Comparison of ENCODE assay signal across 16 cellular contexts in the genomic region with DNA sequence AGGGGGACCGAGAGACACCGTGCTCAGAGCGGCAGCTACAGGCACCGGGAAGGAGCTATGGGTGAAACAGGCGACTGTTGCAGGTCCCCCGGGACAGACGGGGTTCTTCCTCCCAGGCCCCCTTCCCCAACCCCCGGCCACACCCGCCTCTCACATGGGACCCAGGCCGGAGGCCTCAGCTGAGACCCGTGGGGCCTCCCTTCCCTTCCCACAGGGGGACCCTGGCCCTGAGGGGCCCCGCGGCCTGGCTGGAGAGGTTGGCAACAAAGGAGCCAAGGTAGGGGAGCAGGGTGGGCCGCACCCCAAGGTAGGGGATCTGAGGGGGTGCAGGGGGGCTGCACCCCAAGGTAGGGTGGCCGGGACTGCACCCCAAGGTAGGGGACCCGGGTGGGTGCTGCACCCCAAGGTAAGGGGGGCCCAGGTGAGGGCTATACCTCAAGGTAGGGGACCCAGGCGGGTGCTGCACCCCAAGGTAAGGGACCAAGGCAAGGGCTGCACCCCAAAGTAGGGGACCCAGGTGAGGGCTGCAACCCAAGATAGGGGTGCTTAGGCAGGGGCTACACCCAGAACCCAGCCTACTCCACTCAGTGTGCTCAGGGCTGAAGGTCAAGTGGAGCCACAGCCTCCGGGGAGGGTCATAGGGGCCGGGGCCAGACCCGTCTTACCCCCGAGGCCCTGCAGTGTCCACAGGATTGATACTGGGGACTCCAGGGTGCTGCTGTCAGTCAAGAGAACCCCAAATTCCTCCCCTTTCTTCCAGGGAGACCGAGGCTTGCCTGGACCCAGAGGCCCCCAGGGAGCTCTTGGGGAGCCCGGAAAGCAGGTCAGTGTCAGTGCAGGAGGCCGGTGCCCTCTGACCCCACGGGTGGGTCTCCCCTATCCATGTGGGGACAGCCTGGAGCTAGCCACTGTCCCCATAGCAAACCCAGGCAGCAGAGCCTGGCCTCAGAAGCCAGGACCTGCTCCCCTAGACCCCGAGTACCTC. TPM values are rescaled to one million over a fixed set of nuclear protein-coding genes. Genes with fewer than 3 reads are reported as not detected.
DNase-seq lines count a peak whose midpoint lies in the region; ATAC-seq and TF ChIP-seq lines count a peak whose summit lies in the region.
"Had no signal": no experiment of that assay in that cellular context is flagged by ENCODE, and none has a peak within 500 bp of the region (broad histone marks: within the 10 kb centered on the region; RNA-seq: fewer than 3 reads in every experiment).

No MANE protein-coding gene starts in this region.

- H3K36me3 Mint-ChIP-seq in chondrocyte (ENCODE audit: low read depth) (peaks cover 24% of the 10 kb centered on the region), mesothelial cell of epicardium (peaks cover 8% of the 10 kb centered on the region)

- no TSS peak for BruUV-seq in PC-9 (replicated peaks; lab: Mats Ljungman, UMichigan)

- no peaks in the 10 kb centered on the region for H3K9me3 ChIP-seq in upper lobe of left lung
- no peaks in the 10 kb centered on the region for H3K9me3 ChIP-seq in hepatocyte (ENCODE audit: low read depth)
- H3K9me3 ChIP-seq in PC-9 (ENCODE audit: insufficient read depth, low read depth), result no peaks in the 10 kb centered on the region
- H3K9me3 ChIP-seq: gastrocnemius medialis, neutrophil had no signal

- no peaks in the 10 kb centered on the region for H3K79me2 ChIP-seq in hepatocyte
- no peaks in the 10 kb centered on the region for H3K79me2 ChIP-seq in PC-9 (ENCODE audit: low read depth)

- TF ChIP-seq POLR2A in upper lobe of left lung (IDR thresholded peaks at IDR 0.05), result no peak

- no peak overlapping the region for H3K27ac Mint-ChIP-seq in chondrocyte (ENCODE audit: unreplicated experiment)
- no peak overlapping the region for H3K27ac Mint-ChIP-seq in mesothelial cell of epicardium
- H3K27ac Mint-ChIP-seq: activated CD8-positive, alpha-beta T cell treated with anti-CD3 and anti-CD28 coated beads for 36 hours had no signal

- WGBS in upper lobe of left lung, 2 donors, result 91 to 92% methylated on average over 15 to 24 of the region's 26 CpGs
- 96% methylated on average over 23 of the region's 26 CpGs for WGBS in hepatocyte (ENCODE audit: low lambda C conversion rate, missing lambda C conversion rate)

- H2AFZ ChIP-seq in hepatocyte (no peak overlapping the region), PC-9 (no peak overlapping the region)

- peaks cover 0 to 83% (median 41%) of the 10 kb centered on the region in 4 donors for H3K36me3 ChIP-seq in upper lobe of left lung
- H3K36me3 ChIP-seq in hepatocyte (replicated peaks; ENCODE audit: insufficient read depth, low read depth), result no peaks in the 10 kb centered on the region
- no peaks in the 10 kb centered on the region for H3K36me3 ChIP-seq in PC-9 (ENCODE audit: low read depth)
- H3K36me3 ChIP-seq: gastrocnemius medialis, neutrophil had no signal

- no peak overlapping the region for H3K4me3 Mint-ChIP-seq in chondrocyte (ENCODE audit: unreplicated experiment)
- no peak overlapping the region for H3K4me3 Mint-ChIP-seq in mesothelial cell of epicardium
- H3K4me3 Mint-ChIP-seq: activated CD8-positive, alpha-beta T cell treated with anti-CD3 and anti-CD28 coated beads for 36 hours had no signal

- H3K4me3 ChIP-seq in upper lobe of left lung (no peak overlapping the region), hepatocyte (no peak overlapping the region), PC-9 (no peak overlapping the region)
- H3K4me3 ChIP-seq: gastrocnemius medialis had no signal

- POLR2A ChIA-PET in PC-9 (lab: Charles Lee; ENCODE audit: unreplicated experiment), result no interaction called here

- H4K20me1 ChIP-seq in hepatocyte (ENCODE audit: insufficient read depth, poor library complexity, severe bottlenecking) (no peaks in the 10 kb centered on the region), PC-9 (ENCODE audit: insufficient read depth) (no peaks in the 10 kb centered on the region)

- intact Hi-C loops in cardiac septum (cut with DNase I) (loop anchor here (10.0 kb wide), 1 partner anchor 126 kb away; no protein-coding TSS in a partner anchor), Right ventricle myocardium inferior (cut with DNase I) (no loop called here), PC-9 (cut with micrococcal nuclease; ENCODE audit: unreplicated experiment) (no loop called here)

- ATAC-seq in Right ventricle myocardium inferior, result no peak
- ATAC-seq in upper lobe of left lung (ENCODE audit: low FRiP score in 2 of 2), result no peak
- no peak for ATAC-seq in HG03139 (IDR thresholded peaks at IDR 0.05; ENCODE audit: unreplicated experiment)
- ATAC-seq: activated CD8-positive, alpha-beta T cell treated with anti-CD3 and anti-CD28 coated beads for 36 hours; gastrocnemius medialis; HCT116 had no signal

- no peaks in the 10 kb centered on the region for H3K9me3 Mint-ChIP-seq in chondrocyte (ENCODE audit: low read depth)
- no peaks in the 10 kb centered on the region for H3K9me3 Mint-ChIP-seq in mesothelial cell of epicardium
- H3K9me3 Mint-ChIP-seq: activated CD8-positive, alpha-beta T cell treated with anti-CD3 and anti-CD28 coated beads for 36 hours had no signal

- H3K27me3 Mint-ChIP-seq in chondrocyte (ENCODE audit: low read depth) (no peaks in the 10 kb centered on the region), mesothelial cell of epicardium (ENCODE audit: low read depth) (no peaks in the 10 kb centered on the region)
- H3K27me3 Mint-ChIP-seq: activated CD8-positive, alpha-beta T cell treated with anti-CD3 and anti-CD28 coated beads for 36 hours had no signal

- H3K4me1 ChIP-seq in upper lobe of left lung, result no peaks in the 10 kb centered on the region
- no peaks in the 10 kb centered on the region for H3K4me1 ChIP-seq in hepatocyte (ENCODE audit: insufficient read depth)
- no peaks in the 10 kb centered on the region for H3K4me1 ChIP-seq in PC-9 (replicated peaks; ENCODE audit: insufficient read depth)
- H3K4me1 ChIP-seq: gastrocnemius medialis had no signal

- no peaks in the 10 kb centered on the region for H3K27me3 ChIP-seq in upper lobe of left lung
- no peaks in the 10 kb centered on the region for H3K27me3 ChIP-seq in hepatocyte
- H3K27me3 ChIP-seq in PC-9 (ENCODE audit: insufficient read depth, low read depth), result no peaks in the 10 kb centered on the region
- H3K27me3 ChIP-seq: gastrocnemius medialis, neutrophil had no signal

- no peak for TF ChIP-seq CTCF in chondrocyte (IDR thresholded peaks at IDR 0.05)
- TF ChIP-seq CTCF in mesothelial cell of epicardium (IDR thresholded peaks at IDR 0.05; ENCODE audit: unreplicated experiment), result no peak
- TF ChIP-seq CTCF in upper lobe of left lung (IDR thresholded peaks at IDR 0.05), result no peak
- no peak for TF ChIP-seq CTCF in hepatocyte (IDR thresholded peaks at IDR 0.05; ENCODE audit: poor library complexity)
- TF ChIP-seq CTCF in PC-9 (conservative IDR thresholded peaks at IDR 0.05), result no peak

- no peak for TF ChIP-seq EP300 in upper lobe of left lung (IDR thresholded peaks at IDR 0.05)

- DNase-seq in cardiac septum (ENCODE audit: low spot score) (peak; percentile 63), Right ventricle myocardium inferior (ENCODE audit: missing footprints) (no peak), chondrocyte (ENCODE audit: low spot score) (peak; percentile 75), mesothelial cell of epicardium (ENCODE audit: low spot score in 2 of 2, unreplicated experiment in 2 of 2) (peak; percentile 17 to 34), upper lobe of left lung (peak; percentile 10 to 66), hepatocyte (ENCODE audit: low spot score) (no peak), PC-9 (no peak)
- DNase-seq: activated CD8-positive, alpha-beta T cell treated with anti-CD3 and anti-CD28 coated beads for 36 hours; effector CD8-positive, alpha-beta T cell; NCI-H1048; NCI-H446 treated with DMSO at 0.1 percent for 48 hours had no signal

- no peaks in the 10 kb centered on the region for H3K9me2 ChIP-seq in hepatocyte (replicated peaks; ENCODE audit: insufficient read depth)
- H3K9me2 ChIP-seq in PC-9 (ENCODE audit: insufficient read depth), result no peaks in the 10 kb centered on the region

- no peaks in the 10 kb centered on the region for H3F3A ChIP-seq in PC-9 (ENCODE audit: insufficient read depth, low read depth)

- H3K4me2 ChIP-seq in hepatocyte, result no peak overlapping the region
- H3K4me2 ChIP-seq in PC-9, result no peak overlapping the region

- H3K27ac ChIP-seq in upper lobe of left lung (no peak overlapping the region), hepatocyte (no peak overlapping the region), PC-9 (no peak overlapping the region)
- H3K27ac ChIP-seq: gastrocnemius medialis, neutrophil had no signal

- CTCF ChIA-PET in PC-9 (lab: Charles Lee), result no interaction called here

- H3K4me1 Mint-ChIP-seq in chondrocyte (ENCODE audit: low read depth), result peaks cover 8% of the 10 kb centered on the region
- H3K4me1 Mint-ChIP-seq in mesothelial cell of epicardium, result no peaks in the 10 kb centered on the region

RNA-seq across cellular contexts. Expression of gene COL6A2, which starts 22.7 kb away (rescaled TPM):
- total RNA-seq in cardiac septum, result 157 TPM
- total RNA-seq in Right ventricle myocardium inferior, result 254 TPM
- 1,314 to 1,671 TPM (median 1,646 TPM) in 3 replicates for total RNA-seq in chondrocyte
- total RNA-seq in mesothelial cell of epicardium, result 846 to 986 TPM (median 933 TPM) in 3 replicates
- 100 to 1,000 TPM; 105 to 522 (median 304) TPM for total RNA-seq in upper lobe of left lung
- total RNA-seq in hepatocyte, result 389 and 509 TPM in 2 replicates
- 832 and 940 TPM in 2 replicates for polyA plus RNA-seq in hepatocyte
- 22.0 and 25.7 TPM in 2 replicates for total RNA-seq in PC-9 (2021)

RNA-seq across cellular contexts. Expression of gene FTCD, which starts 34.8 kb away (rescaled TPM):
- total RNA-seq in cardiac septum (0.83 TPM), Right ventricle myocardium inferior (1.2 TPM), chondrocyte (1.7 to 4.1 TPM (median 1.7 TPM) in 3 replicates), mesothelial cell of epicardium (8.8 to 12.5 TPM (median 9.6 TPM) in 3 replicates), upper lobe of left lung (under 1 TPM in 2 of 6 donors, not detected in 4; 0.69 to 0.98 TPM), hepatocyte (25.8 and 27.5 TPM in 2 replicates), PC-9 (2021) (5.9 and 7.1 TPM in 2 replicates)
- 60.9 and 76.8 TPM in 2 replicates for polyA plus RNA-seq in hepatocyte
- total RNA-seq: T-helper 1 cell treated with Interleukin-12 subunit alpha and Interleukin-12 subunit beta and Interleukin-4 antibody, amounts not matched to agents 30 ng/mL and 1 ng/mL, for 36 hours had no signal

Comparison
In these comparisons a context has a peak if more than half of its experiments do, and no peak if none do; other contexts are left out.
1. DNase-seq: peak in cardiac septum (single experiment), chondrocyte (single experiment), mesothelial cell of epicardium (2 of 2) and upper lobe of left lung (2 of 2); none in Right ventricle myocardium inferior (single experiment), hepatocyte (single experiment) and PC-9 (0 of 2).